In genomic region chr11:1998290-1998689, GRCh38 we compare ENCODE assay signal across 29 cellular contexts. TPM values are rescaled to one million over a fixed set of nuclear protein-coding genes. Genes with fewer than 3 reads are reported as not detected.
DNase-seq lines count a peak whose midpoint lies in the region; ATAC-seq and TF ChIP-seq lines count a peak whose summit lies in the region.
"Had no signal": no experiment of that assay in that cellular context is flagged by ENCODE, and none has a peak within 500 bp of the region (broad histone marks: within the 10 kb centered on the region; RNA-seq: fewer than 3 reads in every experiment).

No MANE protein-coding gene starts in this region.

- H3K27me3 Mint-ChIP-seq in T-helper 17 cell (no peaks in the 10 kb centered on the region), progenitor cell of endocrine pancreas (no peaks in the 10 kb centered on the region)
- H3K27me3 Mint-ChIP-seq: central memory CD8-positive, alpha-beta T cell; dendritic cell treated with granulocyte-macrophage colony-stimulating factor and Interleukin-4, amounts not matched to agents 40 ng/mL and 50 ng/mL, for 4 days; IgD-negative memory B cell; type B pancreatic cell had no signal

- no peaks in the 10 kb centered on the region for H3K9me2 ChIP-seq in SK-N-SH
- H3K9me2 ChIP-seq in Karpas-422 (replicated peaks; ENCODE audit: insufficient read depth, low read length) = no peaks in the 10 kb centered on the region

- H3K36me3 Mint-ChIP-seq in T-helper 17 cell (ENCODE audit: low read depth) = no peaks in the 10 kb centered on the region
- H3K36me3 Mint-ChIP-seq in progenitor cell of endocrine pancreas (ENCODE audit: insufficient read depth) = no peaks in the 10 kb centered on the region
- H3K36me3 Mint-ChIP-seq: CD14-positive monocyte, IgD-negative memory B cell, type B pancreatic cell had no signal

- H2AFZ ChIP-seq in SK-N-SH (ENCODE audit: low read depth) = no peak overlapping the region
- no peak overlapping the region for H2AFZ ChIP-seq in Karpas-422 (ENCODE audit: low read length)
- H2AFZ ChIP-seq: GM23248, hepatocyte had no signal

- TF ChIP-seq CTCF in SK-N-SH (IDR thresholded peaks at IDR 0.05) = no peak
- no peak for TF ChIP-seq CTCF in psoas muscle (IDR thresholded peaks at IDR 0.05)
- TF ChIP-seq CTCF in progenitor cell of endocrine pancreas (IDR thresholded peaks at IDR 0.05; ENCODE audit: unreplicated experiment) = no peak

- no peak overlapping the region for H3K27ac ChIP-seq in SK-N-SH (ENCODE audit: low read depth in 2 of 2, low read length in 1 of 2)
- H3K27ac ChIP-seq in right cardiac atrium (ENCODE audit: low read length) = no peak overlapping the region
- H3K27ac ChIP-seq in psoas muscle = no peak overlapping the region
- H3K27ac ChIP-seq in Karpas-422 (ENCODE audit: low read length) = no peak overlapping the region
- H3K27ac ChIP-seq: 22Rv1, esophagus muscularis mucosa, GM23248, hepatocyte, RWPE1, SK-N-MC had no signal

- H3K27me3 ChIP-seq in SK-N-SH (ENCODE audit: insufficient read depth) = no peaks in the 10 kb centered on the region
- H3K27me3 ChIP-seq in right cardiac atrium (ENCODE audit: control insufficient read depth, insufficient read depth) = no peaks in the 10 kb centered on the region
- no peaks in the 10 kb centered on the region for H3K27me3 ChIP-seq in psoas muscle (ENCODE audit: insufficient read depth in 3 of 3, low read length in 2 of 3)
- H3K27me3 ChIP-seq in Karpas-422 (ENCODE audit: low read length) = no peaks in the 10 kb centered on the region
- H3K27me3 ChIP-seq: esophagus muscularis mucosa, hepatocyte had no signal

- no peaks in the 10 kb centered on the region for H4K20me1 ChIP-seq in SK-N-SH (ENCODE audit: insufficient read depth)
- no peaks in the 10 kb centered on the region for H4K20me1 ChIP-seq in Karpas-422 (ENCODE audit: insufficient read depth, low read depth, low read length)

- H3K9me3 Mint-ChIP-seq in progenitor cell of endocrine pancreas (ENCODE audit: low read depth) = no peaks in the 10 kb centered on the region
- H3K9me3 Mint-ChIP-seq: CD14-positive monocyte; central memory CD8-positive, alpha-beta T cell; dendritic cell treated with granulocyte-macrophage colony-stimulating factor and Interleukin-4, amounts not matched to agents 40 ng/mL and 50 ng/mL, for 4 days; IgD-negative memory B cell; T-helper 1 cell treated with Interleukin-12 subunit alpha and Interleukin-12 subunit beta and Interleukin-4 antibody, amounts not matched to agents 30 μg/mL and 1 μg/mL, for 36 hours; type B pancreatic cell had no signal

- intact Hi-C loops in right cardiac atrium (cut with DNase I) (no loop called here), psoas muscle (cut with DNase I) (no loop called here)

- H3K79me2 ChIP-seq in SK-N-SH (ENCODE audit: insufficient read depth) (no peaks in the 10 kb centered on the region), Karpas-422 (ENCODE audit: low read length) (no peaks in the 10 kb centered on the region)
- H3K79me2 ChIP-seq: hepatocyte had no signal

- no peak overlapping the region for H3K27ac Mint-ChIP-seq in T-helper 17 cell
- no peak overlapping the region for H3K27ac Mint-ChIP-seq in progenitor cell of endocrine pancreas
- H3K27ac Mint-ChIP-seq: CD14-positive monocyte; dendritic cell treated with granulocyte-macrophage colony-stimulating factor and Interleukin-4, amounts not matched to agents 40 ng/mL and 50 ng/mL, for 4 days; IgD-negative memory B cell; T-helper 1 cell treated with Interleukin-12 subunit alpha and Interleukin-12 subunit beta and Interleukin-4 antibody, amounts not matched to agents 30 μg/mL and 1 μg/mL, for 36 hours; type B pancreatic cell had no signal

- H3K9ac ChIP-seq in SK-N-SH (no peak overlapping the region), Karpas-422 (ENCODE audit: low read length) (no peak overlapping the region)
- H3K9ac ChIP-seq: GM23248 had no signal

- TF ChIP-seq EP300 in SK-N-SH (IDR thresholded peaks at IDR 0.05; ENCODE audit: borderline replicate concordance in 1 of 2, low read depth in 1 of 2, low read length in 1 of 2) = no peak

- H3K4me3 Mint-ChIP-seq in T-helper 17 cell = no peak overlapping the region
- H3K4me3 Mint-ChIP-seq in progenitor cell of endocrine pancreas (ENCODE audit: low read depth) = no peak overlapping the region
- H3K4me3 Mint-ChIP-seq: CD14-positive monocyte; central memory CD8-positive, alpha-beta T cell; dendritic cell treated with granulocyte-macrophage colony-stimulating factor and Interleukin-4, amounts not matched to agents 40 ng/mL and 50 ng/mL, for 4 days; IgD-negative memory B cell; T-helper 1 cell treated with Interleukin-12 subunit alpha and Interleukin-12 subunit beta and Interleukin-4 antibody, amounts not matched to agents 30 μg/mL and 1 μg/mL, for 36 hours; type B pancreatic cell had no signal

- H3K4me1 Mint-ChIP-seq in T-helper 17 cell (no peaks in the 10 kb centered on the region), progenitor cell of endocrine pancreas (ENCODE audit: low read depth) (no peaks in the 10 kb centered on the region)
- H3K4me1 Mint-ChIP-seq: CD14-positive monocyte; central memory CD8-positive, alpha-beta T cell; IgD-negative memory B cell had no signal

- H3K4me2 ChIP-seq in SK-N-SH (no peak overlapping the region), Karpas-422 (ENCODE audit: low read depth, low read length, poor library complexity, severe bottlenecking) (no peak overlapping the region)
- H3K4me2 ChIP-seq: hepatocyte had no signal

- H3F3A ChIP-seq in SK-N-SH (replicated peaks; ENCODE audit: insufficient read depth) = no peaks in the 10 kb centered on the region

- no peaks in the 10 kb centered on the region for H3K4me1 ChIP-seq in SK-N-SH (ENCODE audit: control insufficient read depth in 1 of 2, insufficient read depth in 2 of 2, low read depth in 1 of 2, low read length in 1 of 2)
- H3K4me1 ChIP-seq in right cardiac atrium (ENCODE audit: control insufficient read depth, insufficient read depth, low read length) = no peaks in the 10 kb centered on the region
- no peaks in the 10 kb centered on the region for H3K4me1 ChIP-seq in psoas muscle
- no peaks in the 10 kb centered on the region for H3K4me1 ChIP-seq in Karpas-422 (ENCODE audit: low read length)

- ATAC-seq in SK-N-SH treated with all-trans-retinoic acid at 6 μM for 48 hours (peak; percentile 78), T-helper 17 cell (peak; percentile 44), right cardiac atrium (peak; percentile 78 to 83), psoas muscle (peak; percentile 50 to 76 (median 68))

- TF ChIP-seq RAD21 in SK-N-SH (IDR thresholded peaks at IDR 0.05; ENCODE audit: low read length) = no peak

- no peak overlapping the region for H3K4me3 ChIP-seq in SK-N-SH (ENCODE audit: low read depth in 2 of 2, low read length in 1 of 2)
- no peak overlapping the region for H3K4me3 ChIP-seq in right cardiac atrium (ENCODE audit: low read length)
- H3K4me3 ChIP-seq in psoas muscle = no peak overlapping the region
- no peak overlapping the region for H3K4me3 ChIP-seq in Karpas-422 (ENCODE audit: low read length)
- H3K4me3 ChIP-seq: esophagus muscularis mucosa, GM23248, hepatocyte, SK-N-MC had no signal

- no peaks in the 10 kb centered on the region for H3K9me3 ChIP-seq in SK-N-SH
- H3K9me3 ChIP-seq in T-helper 17 cell (ENCODE audit: control insufficient read depth, low read length, poor library complexity, severe bottlenecking) = no peaks in the 10 kb centered on the region
- no peaks in the 10 kb centered on the region for H3K9me3 ChIP-seq in right cardiac atrium (ENCODE audit: control insufficient read depth, low read length)
- no peaks in the 10 kb centered on the region for H3K9me3 ChIP-seq in psoas muscle
- H3K9me3 ChIP-seq in Karpas-422 (ENCODE audit: low read length) = no peaks in the 10 kb centered on the region
- H3K9me3 ChIP-seq: esophagus muscularis mucosa had no signal

- CTCF ChIA-PET in SK-N-SH (lab: Yijun Ruan, JAX) = interaction anchor here (0.6 to 4.3 kb wide), 19 partner anchors 10 to 346 kb away, joined by 3 to 29 read pairs (median 5); no protein-coding TSS in a partner anchor

- WGBS in SK-N-SH (ENCODE audit: low lambda C conversion rate) = no CpG with 5 or more reads among the region's 28 CpGs
- WGBS in right cardiac atrium = no CpG with 5 or more reads among the region's 28 CpGs
- no CpG with 5 or more reads among the region's 28 CpGs for WGBS in psoas muscle, 3 donors

- POLR2A ChIA-PET in SK-N-SH (lab: Yijun Ruan, JAX) = interaction anchor here (0.7 to 5.4 kb wide), 10 partner anchors 18 to 304 kb away, joined by 4 to 84 read pairs (median 9); no protein-coding TSS in a partner anchor

- DNase-seq in SK-N-SH (no peak), T-helper 17 cell (no peak), right cardiac atrium (no peak), psoas muscle (no peak), progenitor cell of endocrine pancreas (ENCODE audit: low spot score, unreplicated experiment) (no peak), Karpas-422 (no peak)
- DNase-seq in activated naive CD4-positive, alpha-beta T cell (lab: John Stamatoyannopoulos, UW) = no peak
- DNase-seq: activated CD4-positive, alpha-beta T cell treated with anti-CD3 and anti-CD28 coated beads, Interleukin-2, amount 50 U/mL, for 4 hours; activated naive CD4-positive, alpha-beta T cell treated with Interleukin-2 at 50 U/mL for 16 hours; foreskin fibroblast; GM23248; mesendoderm; NCI-H1092; NCI-H187; stimulated activated CD4-positive, alpha-beta T cell treated with anti-CD3 and anti-CD28 coated beads, Interleukin-15, amount 100 ng/mL, for 24 hours; stimulated activated CD4-positive, alpha-beta T cell treated with anti-CD3 and anti-CD28 coated beads, Interleukin-4, amount 100 ng/mL, for 4 hours; substantia nigra had no signal

- H3K36me3 ChIP-seq in SK-N-SH (replicated peaks in 1 of 2; ENCODE audit: control insufficient read depth in 1 of 2, insufficient read depth in 2 of 2, low read length in 1 of 2) = no peaks in the 10 kb centered on the region
- H3K36me3 ChIP-seq in psoas muscle (ENCODE audit: insufficient read depth in 1 of 2, low read depth in 1 of 2) = no peaks in the 10 kb centered on the region
- H3K36me3 ChIP-seq in Karpas-422 (ENCODE audit: insufficient read depth, low read length) = no peaks in the 10 kb centered on the region
- H3K36me3 ChIP-seq: esophagus muscularis mucosa had no signal

RNA-seq across cellular contexts. Expression of gene H19, which starts 0.6 kb away (rescaled TPM):
- polyA plus RNA-seq in SK-N-SH (2012; rRNA removed) = 3.7 and 4.6 TPM in 2 replicates
- polyA plus RNA-seq in SK-N-SH (2012; cell fraction: cytosol; rRNA removed) = 4.5 and 6.8 TPM in 2 replicates
- 1.9 and 4.0 TPM in 2 replicates for polyA plus RNA-seq in SK-N-SH (2012; cell fraction: nucleus; rRNA removed)
- not detected for total RNA-seq in T-helper 17 cell
- 100 to 1,000 TPM; 279 to 500 (median 401) TPM for total RNA-seq in right cardiac atrium
- 813 TPM for polyA plus RNA-seq in right cardiac atrium
- total RNA-seq in psoas muscle = over 10,000 TPM in 1 of 4 donors, 1,000 to 10,000 TPM in 3; 2,069 to 10,740 (median 4,409) TPM
- 1,000 to 10,000 TPM; 1,446 to 5,104 (median 4,933) TPM for polyA plus RNA-seq in psoas muscle
- 17,961 and 19,743 TPM in 2 replicates for total RNA-seq in progenitor cell of endocrine pancreas
- 59.7 and 65.5 TPM in 2 replicates for total RNA-seq in Karpas-422 (2014; rRNA removed; shearing (Covaris generic); ENCODE audit: low replicate concordance)
- polyA plus RNA-seq: CD14-positive monocyte, GM23248, IgD-negative memory B cell had no signal

RNA-seq across cellular contexts. Expression of gene MRPL23, which starts 51.2 kb away (rescaled TPM):
- polyA plus RNA-seq in SK-N-SH (2012; rRNA removed) (226 and 264 TPM in 2 replicates), right cardiac atrium (108 TPM), psoas muscle (100 to 1,000 TPM in 2 of 3 donors, 10 to 100 TPM in 1; 75.4 to 163 (median 130) TPM)
- polyA plus RNA-seq in SK-N-SH (2012; cell fraction: cytosol; rRNA removed) = 143 and 217 TPM in 2 replicates
- 105 and 186 TPM in 2 replicates for polyA plus RNA-seq in SK-N-SH (2012; cell fraction: nucleus; rRNA removed)
- total RNA-seq in T-helper 17 cell (10 to 100 TPM; 35.1 to 40.7 TPM), right cardiac atrium (100 to 1,000 TPM in 1 of 4 donors, 10 to 100 TPM in 3; 47.1 to 102 (median 74.8) TPM), psoas muscle (10 to 100 TPM; 46.3 to 91.8 (median 66.9) TPM), progenitor cell of endocrine pancreas (38.1 and 47.2 TPM in 2 replicates)
- total RNA-seq in Karpas-422 (2014; rRNA removed; shearing (Covaris generic); ENCODE audit: low replicate concordance) = 76.2 and 192 TPM in 2 replicates

Comparison
In these comparisons a context has a peak if more than half of its experiments do, and no peak if none do; other contexts are left out.
1. RNA of gene H19, which starts 0.6 kb away (total RNA-seq): 17,961 to 19,743 TPM in progenitor cell of endocrine pancreas, 2,069 to 10,740 TPM in psoas muscle, 279 to 500 TPM in right cardiac atrium and 59.7 to 65.5 TPM in Karpas-422; not detected in T-helper 17 cell; every median in the first group is over 10 times any median in the second.
2. Peak in every context shown above with its lines, with median percentiles within 50 percentile points of each other: ATAC-seq.